16 cellular contexts compared by ENCODE assay signal in genomic region chr15:64618138-64618537, GRCh38.
"Had no signal": no experiment of that assay in that cellular context is flagged by ENCODE, and none has a peak within 500 bp of the region (broad histone marks: within the 10 kb centered on the region; RNA-seq: fewer than 3 reads in every experiment).

No MANE protein-coding gene starts in this region.

- H3K4me3 ChIP-seq: body of pancreas, gastrocnemius medialis, left lung, ovary, smooth muscle cell, testis had no signal

- H3K27me3 Mint-ChIP-seq: type B pancreatic cell had no signal

- H3K27ac Mint-ChIP-seq: type B pancreatic cell had no signal

- H3K27ac ChIP-seq: body of pancreas, gastrocnemius medialis, left lung, ovary, testis had no signal

- H3K36me3 ChIP-seq: gastrocnemius medialis, ovary had no signal

- H3K9me3 Mint-ChIP-seq: type B pancreatic cell had no signal

- H3K9me3 ChIP-seq: body of pancreas, gastrocnemius medialis, left lung, ovary, testis had no signal

- H3K4me1 ChIP-seq: body of pancreas had no signal

- H3K27me3 ChIP-seq: body of pancreas, gastrocnemius medialis, left lung, ovary, testis had no signal

- H3K36me3 Mint-ChIP-seq: type B pancreatic cell had no signal

- ATAC-seq: activated CD4-positive, CD25-positive, alpha-beta regulatory T cell treated with anti-CD3 and anti-CD28 coated beads, Interleukin-2, amount 50 U/mL, for 24 hours; body of pancreas; gastrocnemius medialis; left lung; sciatic nerve had no signal

- DNase-seq: activated CD8-positive, alpha-beta memory T cell treated with anti-CD3 and anti-CD28 coated beads for 24 hours; activated CD8-positive, alpha-beta memory T cell treated with anti-CD3 and anti-CD28 coated beads, Interleukin-2, amount 50 U/mL, for 48 hours; activated gamma-delta T cell treated with Interleukin-2 at 50 U/mL for 16 hours; body of pancreas; central memory CD4-positive, alpha-beta T cell; gastrocnemius medialis; left lung; ovary; stimulated activated CD4-positive, alpha-beta T cell treated with anti-CD3 and anti-CD28 coated beads, Interleukin-4, amount 100 ng/mL, for 1 hour; SW 1271; T-helper 9 cell; testis had no signal

- H3K4me3 Mint-ChIP-seq: type B pancreatic cell had no signal
